8 cellular contexts compared by ENCODE assay signal in the genomic region with DNA sequence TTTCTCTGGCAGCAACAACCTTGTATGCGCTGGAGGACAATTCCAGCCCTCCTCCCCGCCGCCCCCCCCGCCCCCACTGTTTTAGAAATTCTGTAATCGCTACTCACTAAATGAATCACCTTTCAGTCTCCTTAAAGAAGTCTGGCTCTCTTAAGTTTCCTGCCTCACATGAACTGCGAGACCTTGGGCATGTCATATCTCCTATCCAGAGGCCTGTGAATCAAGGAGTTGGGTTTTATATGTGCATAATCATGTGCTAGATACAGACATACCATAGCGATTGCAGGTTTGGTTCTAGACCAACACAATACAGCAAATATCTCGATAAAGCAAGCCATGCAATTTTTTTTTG. TPM values are rescaled to one million over a fixed set of nuclear protein-coding genes. Genes with fewer than 3 reads are reported as not detected.
DNase-seq lines count a peak whose midpoint lies in the region; ATAC-seq, FAIRE-seq and TF ChIP-seq lines count a peak whose summit lies in the region.

No MANE protein-coding gene starts in this region.

- H3K9me3 Mint-ChIP-seq in HFFc6, result no peaks in the 10 kb centered on the region
- H3K9me3 Mint-ChIP-seq in stimulated activated naive CD8-positive, alpha-beta T cell treated with anti-CD3 and anti-CD28 coated beads, Interleukin-15, Interleukin-2, amounts not matched to agents 100 ng/mL and 50 ng/mL, for 24 hours, result no peaks in the 10 kb centered on the region

- no peak for TF ChIP-seq CTCF in GM06990 (IDR thresholded peaks at IDR 0.05; ENCODE audit: insufficient read depth, low read length, poor library complexity, severe bottlenecking)
- no peak for TF ChIP-seq CTCF in HFFc6 (IDR thresholded peaks at IDR 0.05)

- DNase-seq in GM06990 (ENCODE audit: extremely low read depth, insufficient read length) (no peak), HFFc6 (no peak), SJCRH30 (peak in 1 of 2 experiments; percentile 11), Right ventricle myocardium superior (no peak), NCI-H446 treated with DMSO at 0.1 percent for 48 hours (lab: John Stamatoyannopoulos, UW) (no peak), RCC 7860 (ENCODE audit: low spot score) (no peak), SW 1271 (lab: John Stamatoyannopoulos, UW) (no peak)

- H3K36me3 Mint-ChIP-seq in HFFc6 (ENCODE audit: low read depth), result peaks cover 13% of the 10 kb centered on the region; the same call in 1 of the 2 replicates
- peaks cover 30% of the 10 kb centered on the region for H3K36me3 Mint-ChIP-seq in stimulated activated naive CD8-positive, alpha-beta T cell treated with anti-CD3 and anti-CD28 coated beads, Interleukin-15, Interleukin-2, amounts not matched to agents 100 ng/mL and 50 ng/mL, for 24 hours (ENCODE audit: low read depth)

- peak; percentile 28 for ATAC-seq in Right ventricle myocardium superior (ENCODE audit: poor library complexity)

- H3K27ac ChIP-seq in SJCRH30, result no peak overlapping the region

- intact Hi-C loops in Right ventricle myocardium superior (cut with DNase I), result no loop called here

- peaks cover 7% of the 10 kb centered on the region for H3K4me1 Mint-ChIP-seq in HFFc6 (ENCODE audit: low read depth)
- peaks cover 32% of the 10 kb centered on the region for H3K4me1 Mint-ChIP-seq in stimulated activated naive CD8-positive, alpha-beta T cell treated with anti-CD3 and anti-CD28 coated beads, Interleukin-15, Interleukin-2, amounts not matched to agents 100 ng/mL and 50 ng/mL, for 24 hours (ENCODE audit: low read depth)

- H3K36me3 ChIP-seq in GM06990 (ENCODE audit: control insufficient read depth, insufficient read depth, low read length) (peaks cover 2% of the 10 kb centered on the region; the same call in 1 of the 2 replicates), SJCRH30 (no peaks in the 10 kb centered on the region)

- peak overlapping the region; percentile 92 for H3K4me3 Mint-ChIP-seq in HFFc6
- H3K4me3 Mint-ChIP-seq in stimulated activated naive CD8-positive, alpha-beta T cell treated with anti-CD3 and anti-CD28 coated beads, Interleukin-15, Interleukin-2, amounts not matched to agents 100 ng/mL and 50 ng/mL, for 24 hours, result peak overlapping the region; percentile 95

- H3K27me3 ChIP-seq in GM06990 (replicated peaks; ENCODE audit: control insufficient read depth, insufficient read depth, low read length) (no peaks in the 10 kb centered on the region), SJCRH30 (no peaks in the 10 kb centered on the region)

- FAIRE-seq in RCC 7860 (lab: Jason Lieb, UNC), result no peak

- peak overlapping the region; percentile 81; the same call in 1 of the 2 replicates for H3K27ac Mint-ChIP-seq in HFFc6
- H3K27ac Mint-ChIP-seq in stimulated activated naive CD8-positive, alpha-beta T cell treated with anti-CD3 and anti-CD28 coated beads, Interleukin-15, Interleukin-2, amounts not matched to agents 100 ng/mL and 50 ng/mL, for 24 hours, result peak overlapping the region; percentile 96

- no peaks in the 10 kb centered on the region for H3K27me3 Mint-ChIP-seq in HFFc6 (ENCODE audit: insufficient read depth)
- no peaks in the 10 kb centered on the region for H3K27me3 Mint-ChIP-seq in stimulated activated naive CD8-positive, alpha-beta T cell treated with anti-CD3 and anti-CD28 coated beads, Interleukin-15, Interleukin-2, amounts not matched to agents 100 ng/mL and 50 ng/mL, for 24 hours

- no peaks in the 10 kb centered on the region for H3K9me3 ChIP-seq in SJCRH30 (replicated peaks)

- H3K4me3 ChIP-seq in GM06990 (replicated peaks; ENCODE audit: low read depth, low read length), result peak overlapping the region; percentile 89
- H3K4me3 ChIP-seq in SJCRH30, result peak overlapping the region; percentile 97

- peaks cover 4% of the 10 kb centered on the region; the same call in 1 of the 2 replicates for H3K4me1 ChIP-seq in SJCRH30

RNA-seq across cellular contexts. Expression of gene DMAC1, which starts 0.3 kb away (rescaled TPM):
- total RNA-seq in HFFc6 (2021; fragmentation: NEBNext Ultra II Directional; extraction: Animal tissue kit (Norgen Biotek cat#: 25700)), result 10 to 100 TPM; 43.2 to 55.2 (median 48.2) TPM
- total RNA-seq in SJCRH30 (2014; rRNA removed; shearing (Covaris generic)), result 15.0 and 19.6 TPM in 2 replicates
- total RNA-seq in Right ventricle myocardium superior, result 130 TPM
